Comparison of ENCODE assay signal across 1 cellular context in the genomic region with DNA sequence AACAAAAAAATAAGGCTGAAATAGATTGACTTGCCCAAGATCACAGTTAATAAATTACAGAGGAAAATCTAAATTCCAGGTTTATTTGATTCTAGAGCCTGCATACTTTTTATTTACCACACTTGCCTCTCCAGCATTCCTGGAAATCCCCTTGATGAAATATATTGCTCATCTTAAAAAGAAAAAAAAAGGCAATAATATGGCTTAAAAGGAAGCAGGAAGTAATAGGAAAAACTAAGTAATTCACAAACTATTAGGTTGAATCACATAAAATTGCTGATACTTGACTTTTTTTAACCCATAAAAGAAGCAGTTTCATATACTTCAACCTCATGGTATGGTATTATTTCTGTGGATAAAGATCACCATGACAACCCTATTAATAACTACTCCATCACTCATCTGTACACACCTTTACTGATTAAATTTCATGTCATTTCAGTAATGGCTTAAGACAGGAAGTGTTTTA.
TF ChIP-seq lines count a peak whose summit lies in the region.

No MANE protein-coding gene starts in this region.

TF ChIP-seq in GM12878, 131 proteins besides CTCF, POLR2A, EP300 and RAD21 (continued from another document):
- no peak for TF ChIP-seq ZNF592 (IDR thresholded peaks at IDR 0.05)
- no peak for TF ChIP-seq RFX5 (IDR thresholded peaks at IDR 0.05; ENCODE audit: low read depth, low read length)
- TF ChIP-seq ZNF687 (IDR thresholded peaks at IDR 0.05), result no peak
- no peak for TF ChIP-seq FOXM1 (IDR thresholded peaks at IDR 0.05; ENCODE audit: low read depth, low read length)
- TF ChIP-seq, protein P1, sequence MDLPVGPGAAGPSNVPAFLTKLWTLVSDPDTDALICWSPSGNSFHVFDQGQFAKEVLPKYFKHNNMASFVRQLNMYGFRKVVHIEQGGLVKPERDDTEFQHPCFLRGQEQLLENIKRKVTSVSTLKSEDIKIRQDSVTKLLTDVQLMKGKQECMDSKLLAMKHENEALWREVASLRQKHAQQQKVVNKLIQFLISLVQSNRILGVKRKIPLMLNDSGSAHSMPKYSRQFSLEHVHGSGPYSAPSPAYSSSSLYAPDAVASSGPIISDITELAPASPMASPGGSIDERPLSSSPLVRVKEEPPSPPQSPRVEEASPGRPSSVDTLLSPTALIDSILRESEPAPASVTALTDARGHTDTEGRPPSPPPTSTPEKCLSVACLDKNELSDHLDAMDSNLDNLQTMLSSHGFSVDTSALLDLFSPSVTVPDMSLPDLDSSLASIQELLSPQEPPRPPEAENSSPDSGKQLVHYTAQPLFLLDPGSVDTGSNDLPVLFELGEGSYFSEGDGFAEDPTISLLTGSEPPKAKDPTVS (IDR thresholded peaks at IDR 0.05; ENCODE audit: low read depth, low read length), result no peak
TF ChIP-seq in GM12878: peak in this region for 0.
